ENCODE assay signal across 8 cellular contexts in genomic region chr12:24838531-24838950, GRCh38.
DNase-seq lines count a peak whose midpoint lies in the region; ATAC-seq and TF ChIP-seq lines count a peak whose summit lies in the region.

No MANE protein-coding gene starts in this region.

- no peak for TF ChIP-seq CTCF in adrenal gland (IDR thresholded peaks at IDR 0.05)

- H3K4me1 Mint-ChIP-seq in naive thymus-derived CD4-positive, alpha-beta T cell = peaks cover 0 to 33% (median 0%) of the 10 kb centered on the region in 7 donors

- TF ChIP-seq POLR2A in adrenal gland (IDR thresholded peaks at IDR 0.05) = no peak

- ATAC-seq in GM19463 (IDR thresholded peaks at IDR 0.05; ENCODE audit: unreplicated experiment) (peak; percentile 41), HG03457 (IDR thresholded peaks at IDR 0.05; ENCODE audit: unreplicated experiment) (peak; percentile 37)
- peak; percentile 61 for ATAC-seq in naive thymus-derived CD4-positive, alpha-beta T cell

- peaks cover 0 to 3% of the 10 kb centered on the region in 2 donors for H3K36me3 ChIP-seq in adrenal gland (replicated peaks in 1 of 2)
- H3K36me3 ChIP-seq in naive thymus-derived CD4-positive, alpha-beta T cell (ENCODE audit: control insufficient read depth in 2 of 3, insufficient read depth in 3 of 3, low read length in 3 of 3) = no peaks in the 10 kb centered on the region

- intact Hi-C loops in adrenal gland (cut with DNase I) = no loop called here
- intact Hi-C loops in naive thymus-derived CD4-positive, alpha-beta T cell (cut with micrococcal nuclease) = loop anchor here (2.0 to 10.0 kb wide), 7 partner anchors 16 to 1981 kb away; a partner anchor contains a TSS

- H3K27ac Mint-ChIP-seq in naive thymus-derived CD4-positive, alpha-beta T cell = peak overlapping the region in 1 of 9 donors; percentile 46

- H3K27ac ChIP-seq in adrenal gland = peak overlapping the region in 2 of 5 donors; percentile 36 to 37
- no peak overlapping the region for H3K27ac ChIP-seq in naive thymus-derived CD4-positive, alpha-beta T cell (ENCODE audit: low read depth, low read length)

- POLR2A ChIA-PET in naive thymus-derived CD4-positive, alpha-beta T cell (lab: Charles Lee) = no interaction called here

- peaks cover 0 to 4% (median 0%) of the 10 kb centered on the region in 5 donors for H3K36me3 Mint-ChIP-seq in naive thymus-derived CD4-positive, alpha-beta T cell

- no peaks in the 10 kb centered on the region for H3K27me3 ChIP-seq in adrenal gland
- H3K27me3 ChIP-seq in naive thymus-derived CD4-positive, alpha-beta T cell (ENCODE audit: control insufficient read depth in 2 of 2, insufficient read depth in 2 of 2, low read length in 2 of 2) = no peaks in the 10 kb centered on the region

- no peaks in the 10 kb centered on the region for H3K9me3 Mint-ChIP-seq in naive thymus-derived CD4-positive, alpha-beta T cell

- H3K27me3 Mint-ChIP-seq in naive thymus-derived CD4-positive, alpha-beta T cell = peaks cover 0 to 22% (median 15%) of the 10 kb centered on the region in 5 donors

- H3K4me1 ChIP-seq in adrenal gland (replicated peaks in 1 of 2) = peaks cover 0 to 22% of the 10 kb centered on the region in 2 donors
- H3K4me1 ChIP-seq in naive thymus-derived CD4-positive, alpha-beta T cell (ENCODE audit: control insufficient read depth in 2 of 2, insufficient read depth in 2 of 2, low read length in 2 of 2) = no peaks in the 10 kb centered on the region

- WGBS in adrenal gland, 4 donors = 30 to 68% (median 55%) methylated on average over 2 of the region's 2 CpGs

- H3K4me3 Mint-ChIP-seq in naive thymus-derived CD4-positive, alpha-beta T cell = peak overlapping the region in 1 of 10 donors; percentile 61

- CTCF ChIA-PET in naive thymus-derived CD4-positive, alpha-beta T cell (lab: Charles Lee) = no interaction called here

- DNase-seq in CD1c-positive myeloid dendritic cell (ENCODE audit: extremely low spot score) = peak; percentile 46
- DNase-seq in adrenal gland = peak in 5 of 7 donors; percentile 16 to 63 (median 23)
- peak in 1 of 9 donors; percentile 28 for DNase-seq in naive thymus-derived CD4-positive, alpha-beta T cell
- DNase-seq in effector CD4-positive, alpha-beta T cell = no peak
- no peak for DNase-seq in NCI-H2081 treated with DMSO at 0.1 percent for 48 hours (lab: John Stamatoyannopoulos, UW)
- DNase-seq in kidney tubule cell (ENCODE audit: low spot score) = no peak

- H3K9me3 ChIP-seq in adrenal gland (replicated peaks in 1 of 3) = no peaks in the 10 kb centered on the region
- H3K9me3 ChIP-seq in naive thymus-derived CD4-positive, alpha-beta T cell (ENCODE audit: control insufficient read depth in 2 of 3, low read length in 3 of 3) = no peaks in the 10 kb centered on the region

- no peak overlapping the region for H3K4me3 ChIP-seq in adrenal gland
- no peak overlapping the region for H3K4me3 ChIP-seq in naive thymus-derived CD4-positive, alpha-beta T cell (ENCODE audit: low read length)

Comparison
In these comparisons a context has a peak if more than half of its experiments do, and no peak if none do; other contexts are left out.
1. DNase-seq: peak in CD1c-positive myeloid dendritic cell (single experiment) and adrenal gland (5 of 7); none in effector CD4-positive, alpha-beta T cell (single experiment), NCI-H2081 treated with DMSO at 0.1 percent for 48 hours (single experiment) and kidney tubule cell (single experiment).
2. intact Hi-C loops: an anchor here in naive thymus-derived CD4-positive, alpha-beta T cell (2.0 to 10.0 kb wide); none called in adrenal gland.
3. Peak in every context shown above with its lines, with median percentiles within 50 percentile points of each other: ATAC-seq.